ENCODE assay signal across 8 cellular contexts in the genomic region with DNA sequence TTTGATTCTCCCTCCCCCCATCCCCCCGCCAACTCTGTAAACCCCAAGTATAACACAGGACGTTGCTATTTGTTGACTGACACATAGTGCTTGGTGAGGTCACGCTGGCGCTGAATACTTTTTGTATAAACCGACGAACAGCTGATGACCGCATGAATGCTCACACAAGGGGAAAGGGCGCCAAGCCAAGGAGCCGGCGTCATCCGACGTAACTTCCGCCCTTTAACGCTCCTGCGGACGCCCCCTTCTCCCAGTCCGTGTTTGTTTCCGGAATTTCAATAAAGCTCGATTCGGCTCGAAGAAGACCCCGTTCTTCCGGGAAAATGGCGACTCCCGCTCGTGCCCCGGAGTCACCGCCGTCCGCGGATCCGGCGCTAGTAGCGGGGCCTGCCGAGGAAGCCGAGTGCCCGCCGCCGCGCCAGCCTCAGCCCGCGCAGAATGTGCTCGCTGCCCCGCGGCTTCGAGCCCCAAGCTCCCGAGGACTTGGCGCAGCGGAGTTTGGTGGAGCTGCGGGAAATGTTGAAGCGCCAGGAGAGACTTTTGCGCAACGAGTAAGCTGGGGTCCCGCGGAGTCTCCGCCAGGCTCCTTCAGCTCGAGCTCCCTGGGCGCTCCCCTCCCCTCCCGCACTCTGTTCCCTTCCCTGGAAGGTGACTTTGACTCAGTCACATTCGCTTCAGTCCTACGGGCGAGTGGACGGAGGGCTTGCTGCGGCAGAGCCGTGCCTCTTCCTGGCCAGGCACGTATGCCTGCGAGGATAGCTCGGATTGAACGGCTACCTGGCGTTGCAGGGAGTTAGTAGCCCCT. TPM values are rescaled to one million over a fixed set of nuclear protein-coding genes. Genes with fewer than 3 reads are reported as not detected.
DNase-seq lines count a peak whose midpoint lies in the region; ATAC-seq and TF ChIP-seq lines count a peak whose summit lies in the region.

A gene (plus strand): TSS at position 310 of the 805 bp plus-strand sequence. CDS start 129 bp downstream, at position 439.

- H3K27me3 ChIP-seq in osteoblast (ENCODE audit: insufficient read depth, low read length) (no peaks in the 10 kb centered on the region), thoracic aorta (replicated peaks; ENCODE audit: insufficient read depth) (no peaks in the 10 kb centered on the region)

- no peaks in the 10 kb centered on the region for H3K27me3 Mint-ChIP-seq in activated naive CD8-positive, alpha-beta T cell
- H3K27me3 Mint-ChIP-seq in glutamatergic neuron (ENCODE audit: unreplicated experiment): no peaks in the 10 kb centered on the region

- peaks cover 83% of the 10 kb centered on the region for H3K4me1 Mint-ChIP-seq in activated naive CD8-positive, alpha-beta T cell (ENCODE audit: low read depth)
- H3K4me1 Mint-ChIP-seq in glutamatergic neuron (ENCODE audit: low read depth, unreplicated experiment): peaks cover 7% of the 10 kb centered on the region

- no peaks in the 10 kb centered on the region for H3K9me3 Mint-ChIP-seq in activated naive CD8-positive, alpha-beta T cell (ENCODE audit: low read depth)
- H3K9me3 Mint-ChIP-seq in glutamatergic neuron (ENCODE audit: unreplicated experiment): no peaks in the 10 kb centered on the region

- peak within 1 kb of the TSS; percentile 89 for H2AFZ ChIP-seq in osteoblast (ENCODE audit: low read length)

- peak within 1 kb of the TSS; percentile 89 for H3K4me3 Mint-ChIP-seq in activated naive CD8-positive, alpha-beta T cell
- peak within 1 kb of the TSS; percentile 92 for H3K4me3 Mint-ChIP-seq in glutamatergic neuron (ENCODE audit: unreplicated experiment)

- CTCF ChIA-PET in GM10248 (lab: Yijun Ruan, JAX): interaction anchor here (1.0 to 3.3 kb wide), 9 partner anchors 10 to 400 kb away, joined by 3 to 28 read pairs (median 3); no protein-coding TSS in a partner anchor

- peak within 1 kb of the TSS; percentile 74 for H3K4me2 ChIP-seq in osteoblast (ENCODE audit: insufficient read depth, low read length)

- POLR2A ChIA-PET in GM10248 (lab: Yijun Ruan, JAX): interaction anchor here (0.8 to 0.9 kb wide), 2 partner anchors 15 to 18 kb away, joined by 3 to 5 read pairs; no protein-coding TSS in a partner anchor

- ATAC-seq in HG02623 (IDR thresholded peaks at IDR 0.05; ENCODE audit: unreplicated experiment): peak; percentile 96
- ATAC-seq in thoracic aorta (ENCODE audit: insufficient number of reproducible peaks, low FRiP score, low read depth): peak; percentile 93

- H3K4me1 ChIP-seq in osteoblast (ENCODE audit: insufficient read depth, low read length): peaks cover 14% of the 10 kb centered on the region
- H3K4me1 ChIP-seq in thoracic aorta (ENCODE audit: control insufficient read depth in 1 of 2, low read depth in 2 of 2): peaks cover 17 to 39% of the 10 kb centered on the region in 2 donors

- H3K27ac Mint-ChIP-seq in activated naive CD8-positive, alpha-beta T cell: peak within 1 kb of the TSS; percentile 94
- peak within 1 kb of the TSS; percentile 74 for H3K27ac Mint-ChIP-seq in glutamatergic neuron (ENCODE audit: unreplicated experiment)

- H3K36me3 ChIP-seq in osteoblast (ENCODE audit: insufficient read depth, low read length) (peaks cover 25% of the 10 kb centered on the region), thoracic aorta (peaks cover 12% of the 10 kb centered on the region)

- H3K4me3 ChIP-seq in osteoblast (ENCODE audit: insufficient read depth, low read length): peak within 1 kb of the TSS; percentile 85
- H3K4me3 ChIP-seq in thoracic aorta: peak within 1 kb of the TSS; percentile 75

- H3K36me3 Mint-ChIP-seq in activated naive CD8-positive, alpha-beta T cell: peaks cover 6% of the 10 kb centered on the region
- H3K36me3 Mint-ChIP-seq in glutamatergic neuron (ENCODE audit: unreplicated experiment): no peaks in the 10 kb centered on the region

- H3K9me3 ChIP-seq in osteoblast (ENCODE audit: low read depth, low read length) (no peaks in the 10 kb centered on the region), thoracic aorta (no peaks in the 10 kb centered on the region)

- no peak for TF ChIP-seq CTCF in GM10248 (IDR thresholded peaks at IDR 0.05; ENCODE audit: control extremely low read depth, extremely low read depth, low read depth, missing control alignments)
- no peak for TF ChIP-seq CTCF in glutamatergic neuron (IDR thresholded peaks at IDR 0.05; ENCODE audit: partially characterized antibody, unreplicated experiment)
- TF ChIP-seq CTCF in osteoblast (IDR thresholded peaks at IDR 0.05; ENCODE audit: extremely low read depth, low read depth, low read length): no peak
- TF ChIP-seq CTCF in thoracic aorta (IDR thresholded peaks at IDR 0.05): no peak

- H3K79me2 ChIP-seq in osteoblast (ENCODE audit: insufficient read depth, low read length): peaks cover 52% of the 10 kb centered on the region

- H3K27ac ChIP-seq in osteoblast (ENCODE audit: low read depth, low read length) (peak within 1 kb of the TSS; percentile 85), thoracic aorta (peak within 1 kb of the TSS; percentile 96)

- DNase-seq in GM10248 (ENCODE audit: extremely low spot score) (peak; percentile 89), NCI-H1105 (lab: John Stamatoyannopoulos, UW) (peak; percentile 99), SKM-1 treated with dmso at 0.1 percent for 144 hours (lab: John Stamatoyannopoulos, UW; ENCODE audit: unreplicated experiment) (peak; percentile 88), glutamatergic neuron (peak; percentile 82), osteoblast (ENCODE audit: insufficient read length, low spot score, missing footprints) (peak; percentile 89), thoracic aorta (ENCODE audit: low spot score) (peak; percentile 95)

- H4K20me1 ChIP-seq in osteoblast (ENCODE audit: insufficient read depth, low read length): peaks cover 12% of the 10 kb centered on the region

RNA-seq across cellular contexts. Expression of the gene that starts here (rescaled TPM):
- total RNA-seq in glutamatergic neuron (ENCODE audit: unreplicated experiment): 41.4 TPM
- 154 and 416 TPM in 2 replicates for total RNA-seq in osteoblast
- total RNA-seq in thoracic aorta: 100 to 1,000 TPM in 1 of 2 donors, 10 to 100 TPM in 1; 90.2 to 199 TPM

Comparison
In these comparisons a context has a peak if more than half of its experiments do, and no peak if none do; other contexts are left out.
1. Peak in every context shown above with its lines: DNase-seq, ATAC-seq, H3K4me3 ChIP-seq and H3K27ac ChIP-seq.